In the genomic region with DNA sequence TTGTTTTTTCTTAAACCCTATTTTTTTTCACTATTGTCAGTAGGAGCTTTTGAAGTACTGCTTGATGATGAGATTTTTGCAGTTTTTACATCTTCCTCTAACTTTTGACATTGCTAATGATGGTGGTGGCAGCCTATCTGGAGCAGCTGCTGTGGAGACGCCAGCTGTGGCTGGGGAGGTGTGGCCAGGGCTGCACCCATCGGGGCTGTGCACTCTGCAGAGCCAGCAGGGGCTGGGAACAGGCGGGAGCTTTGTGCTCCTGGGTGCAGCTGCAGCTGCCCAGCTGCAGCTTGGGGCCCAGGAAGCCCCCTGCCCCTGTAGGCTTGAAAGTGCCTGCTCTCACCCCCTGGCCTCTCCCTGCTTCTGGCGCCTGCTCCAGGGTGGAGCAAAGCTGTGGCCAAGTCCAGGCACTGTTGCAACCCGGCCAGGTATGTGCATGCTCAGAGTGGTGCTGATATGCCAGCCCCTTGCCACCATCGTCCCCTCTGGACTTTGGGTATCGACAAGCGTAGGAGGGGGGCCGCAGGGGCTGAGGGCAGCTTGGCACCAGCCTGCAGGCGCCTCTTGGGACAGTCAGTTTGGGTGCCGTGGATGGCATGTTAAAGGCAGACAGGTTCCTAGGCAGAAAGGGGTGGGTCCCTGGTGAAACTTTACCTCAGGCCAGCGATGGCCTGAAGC, we compare ENCODE assay signal across 8 cellular contexts.
"Had no signal": no experiment of that assay in that cellular context is flagged by ENCODE, and none has a peak within 500 bp of the region (broad histone marks: within the 10 kb centered on the region; RNA-seq: fewer than 3 reads in every experiment).

No MANE protein-coding gene starts in this region.

- H3K4me1 ChIP-seq: pancreas had no signal

- ATAC-seq: foreskin keratinocyte; stimulated activated naive CD8-positive, alpha-beta T cell treated with anti-CD3 and anti-CD28 coated beads, Interleukin-15, Interleukin-2, amounts not matched to agents 100 U/mL and 50 U/mL, for 24 hours had no signal

- H3K4me3 ChIP-seq: pancreas, transverse colon had no signal

- H3K9me3 ChIP-seq: pancreas, transverse colon had no signal

- H3K27me3 ChIP-seq: foreskin keratinocyte, pancreas, transverse colon had no signal

- H3K36me3 ChIP-seq: pancreas, transverse colon had no signal

- DNase-seq: activated CD4-positive, alpha-beta memory T cell treated with anti-CD3 and anti-CD28 coated beads for 36 hours; activated CD4-positive, alpha-beta T cell treated with anti-CD3 and anti-CD28 coated beads for 4 hours; activated T-cell treated with anti-CD3 and anti-CD28 coated beads for 4 hours; foreskin keratinocyte; naive B cell; pancreas; stimulated activated naive CD8-positive, alpha-beta T cell treated with anti-CD3 and anti-CD28 coated beads, Interleukin-15, Interleukin-2, amounts not matched to agents 100 U/mL and 50 U/mL, for 24 hours; transverse colon had no signal

- H3K27ac ChIP-seq: foreskin keratinocyte, pancreas, transverse colon had no signal
